Comparison of ENCODE assay signal across 8 cellular contexts in the genomic region with DNA sequence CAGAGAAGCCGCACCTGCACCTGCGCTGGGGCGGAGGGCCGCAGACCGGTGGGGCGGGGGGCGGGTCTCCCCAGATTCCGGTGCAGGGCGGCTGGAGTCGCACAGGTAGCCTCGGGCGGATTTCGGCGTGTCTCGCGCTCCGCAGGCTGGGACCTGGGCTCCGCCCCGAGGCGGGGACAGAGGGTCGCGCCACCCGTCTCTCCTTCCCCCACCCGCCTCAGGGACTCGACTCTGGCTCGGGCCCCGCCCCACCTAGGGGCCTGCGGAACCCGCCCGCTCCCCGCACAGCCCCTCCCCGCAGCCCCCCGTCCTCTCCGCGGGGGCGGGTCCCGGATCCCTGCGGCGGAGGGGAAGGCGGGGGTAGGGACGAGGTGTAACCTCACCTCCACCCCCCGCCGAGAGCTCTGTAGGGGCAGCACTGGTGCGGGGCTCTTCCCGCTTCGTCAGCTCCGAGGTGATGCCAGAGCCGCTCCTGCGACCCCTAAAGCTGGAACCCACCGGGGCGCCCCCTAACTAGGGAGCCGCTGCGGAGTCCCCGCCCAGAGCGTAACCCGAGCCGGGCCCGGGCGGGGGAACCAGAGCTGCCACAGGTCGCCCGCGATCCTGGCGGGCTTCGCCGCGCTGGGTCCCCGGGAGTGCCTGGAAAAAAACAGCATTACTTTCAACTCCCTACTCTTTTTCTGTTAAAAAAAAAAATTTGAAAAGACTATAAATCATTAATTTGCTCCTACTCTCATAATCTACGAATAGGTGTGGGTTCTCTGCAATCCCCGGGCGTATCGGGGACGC. TPM values are rescaled to one million over a fixed set of nuclear protein-coding genes. Genes with fewer than 3 reads are reported as not detected.
DNase-seq lines count a peak whose midpoint lies in the region; ATAC-seq and TF ChIP-seq lines count a peak whose summit lies in the region.

A gene with protein sequence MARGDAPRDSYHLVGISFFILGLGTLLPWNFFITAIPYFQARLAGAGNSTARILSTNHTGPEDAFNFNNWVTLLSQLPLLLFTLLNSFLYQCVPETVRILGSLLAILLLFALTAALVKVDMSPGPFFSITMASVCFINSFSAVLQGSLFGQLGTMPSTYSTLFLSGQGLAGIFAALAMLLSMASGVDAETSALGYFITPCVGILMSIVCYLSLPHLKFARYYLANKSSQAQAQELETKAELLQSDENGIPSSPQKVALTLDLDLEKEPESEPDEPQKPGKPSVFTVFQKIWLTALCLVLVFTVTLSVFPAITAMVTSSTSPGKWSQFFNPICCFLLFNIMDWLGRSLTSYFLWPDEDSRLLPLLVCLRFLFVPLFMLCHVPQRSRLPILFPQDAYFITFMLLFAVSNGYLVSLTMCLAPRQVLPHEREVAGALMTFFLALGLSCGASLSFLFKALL (minus strand): TSS at position 134 of the 789 bp plus-strand sequence. CDS start 169 bp downstream, outside the sequence.

- no peak for TF ChIP-seq CTCF in breast epithelium (IDR thresholded peaks at IDR 0.05)

- peak; percentile 67 for DNase-seq in G401 (ENCODE audit: low spot score)
- peak; percentile 91 for DNase-seq in NCI-H2029 (lab: John Stamatoyannopoulos, UW)
- DNase-seq in UCSD-AML1 (lab: John Stamatoyannopoulos, UW; ENCODE audit: unreplicated experiment) = peak; percentile 76
- peak; percentile 75 to 88 for DNase-seq in breast epithelium (ENCODE audit: low spot score in 2 of 2)
- DNase-seq in kidney tubule cell (ENCODE audit: low spot score) = peak; percentile 72
- peak; percentile 71 for DNase-seq in stimulated activated CD4-positive, alpha-beta T cell treated with anti-CD3 and anti-CD28 coated beads, Interleukin-2, amount 100 ng/mL, for 4 hours (ENCODE audit: low read depth)
- no peak for DNase-seq in H4 (ENCODE audit: low spot score)

- intact Hi-C loops in breast epithelium (cut with DNase I; ENCODE audit: low total_unique reads) = no loop called here

- H3K4me1 ChIP-seq in breast epithelium = no peaks in the 10 kb centered on the region

- no peaks in the 10 kb centered on the region for H3K9me3 ChIP-seq in breast epithelium

- peak; percentile 73 for ATAC-seq in HG02798 (IDR thresholded peaks at IDR 0.05; ENCODE audit: poor library complexity, unreplicated experiment)

- in situ Hi-C loops in G401 (cut with HindIII; ENCODE audit: low sequenced_read_pairs) = no loop called here

- peak within 1 kb of the TSS; percentile 89 to 90 for H3K27ac ChIP-seq in breast epithelium

- H3K27me3 ChIP-seq in breast epithelium = no peaks in the 10 kb centered on the region

- H3K36me3 ChIP-seq in breast epithelium = no peaks in the 10 kb centered on the region

- H3K4me3 ChIP-seq in breast epithelium = peak within 1 kb of the TSS; percentile 61 to 89 (median 77)

- TF ChIP-seq POLR2A in breast epithelium (IDR thresholded peaks at IDR 0.05) = peak; percentile 8

RNA-seq across cellular contexts. Expression of the gene that starts here (rescaled TPM):
- total RNA-seq in G401 (2014; rRNA removed; shearing (Covaris generic)) = 1.9 and 3.0 TPM in 2 replicates
- 1 to 10 TPM; 4.9 to 7.5 (median 6.4) TPM for total RNA-seq in breast epithelium
- 0.39 and 0.62 TPM in 2 replicates for total RNA-seq in H4 (2014; rRNA removed; shearing (Covaris generic))
